In the genomic region with DNA sequence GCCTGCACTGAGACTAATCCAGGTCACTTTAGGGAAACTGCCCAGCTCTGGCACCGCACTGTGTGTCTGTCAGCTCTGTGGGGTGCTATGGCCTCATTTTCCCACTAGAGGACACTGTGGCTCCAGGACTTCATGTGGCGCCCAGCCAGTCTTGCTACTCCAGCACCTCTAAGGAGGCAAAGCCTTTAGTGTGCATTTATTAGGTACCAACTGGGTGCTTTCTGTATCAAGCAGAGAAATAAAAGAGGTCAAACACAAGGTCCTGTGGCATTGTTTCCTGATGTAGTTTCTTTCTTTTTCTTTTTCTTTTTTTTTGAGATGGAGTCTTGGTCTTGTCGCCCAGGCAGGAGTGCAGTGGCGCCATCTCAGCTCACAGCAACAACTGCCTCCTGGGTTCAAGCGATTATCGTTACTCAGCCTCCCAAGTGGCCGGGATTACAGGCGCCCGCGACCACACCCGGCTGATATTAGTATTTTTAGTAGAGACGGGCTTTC, we compare ENCODE assay signal across 8 cellular contexts. TPM values are rescaled to one million over a fixed set of nuclear protein-coding genes. Genes with fewer than 3 reads are reported as not detected.
DNase-seq lines count a peak whose midpoint lies in the region; ATAC-seq and TF ChIP-seq lines count a peak whose summit lies in the region.

No MANE protein-coding gene starts in this region.

- ATAC-seq in left ventricle myocardium superior (peak; percentile 95), GM19328 (IDR thresholded peaks at IDR 0.05; ENCODE audit: unreplicated experiment) (no peak), HG03039 (IDR thresholded peaks at IDR 0.05; ENCODE audit: unreplicated experiment) (no peak)

- TF ChIP-seq CTCF in GM12875 (IDR thresholded peaks at IDR 0.05; ENCODE audit: borderline replicate concordance, insufficient read depth, low read depth, low read length), result peak; percentile 99

- no peak overlapping the region for H3K4me3 ChIP-seq in GM12875 (ENCODE audit: low read depth, low read length)

- DNase-seq in NCI-H1092 treated with DMSO at 0.1 percent for 48 hours (lab: John Stamatoyannopoulos, UW) (peak; percentile 63), T-helper 1 cell (peak in 3 of 5 donors; percentile 41 to 69 (median 42)), amygdala (lab: John Stamatoyannopoulos, UW) (peak in 50 of 56 donors; percentile 18 to 91 (median 64)), left ventricle myocardium superior (peak; percentile 84), renal cortical epithelial cell (ENCODE audit: low read depth) (peak; percentile 55)

- intact Hi-C loops in left ventricle myocardium superior (cut with micrococcal nuclease), result loop anchor here (5.0 kb wide), 1 partner anchor 64 kb away; no protein-coding TSS in a partner anchor

RNA-seq across cellular contexts. Expression of a gene that starts 12.5 kb away (rescaled TPM):
- 3.1 TPM for total RNA-seq in left ventricle myocardium superior
- total RNA-seq in renal cortical epithelial cell, result not detected in 2 replicates
